Comparison of ENCODE assay signal across 1 cellular context in the genomic region with DNA sequence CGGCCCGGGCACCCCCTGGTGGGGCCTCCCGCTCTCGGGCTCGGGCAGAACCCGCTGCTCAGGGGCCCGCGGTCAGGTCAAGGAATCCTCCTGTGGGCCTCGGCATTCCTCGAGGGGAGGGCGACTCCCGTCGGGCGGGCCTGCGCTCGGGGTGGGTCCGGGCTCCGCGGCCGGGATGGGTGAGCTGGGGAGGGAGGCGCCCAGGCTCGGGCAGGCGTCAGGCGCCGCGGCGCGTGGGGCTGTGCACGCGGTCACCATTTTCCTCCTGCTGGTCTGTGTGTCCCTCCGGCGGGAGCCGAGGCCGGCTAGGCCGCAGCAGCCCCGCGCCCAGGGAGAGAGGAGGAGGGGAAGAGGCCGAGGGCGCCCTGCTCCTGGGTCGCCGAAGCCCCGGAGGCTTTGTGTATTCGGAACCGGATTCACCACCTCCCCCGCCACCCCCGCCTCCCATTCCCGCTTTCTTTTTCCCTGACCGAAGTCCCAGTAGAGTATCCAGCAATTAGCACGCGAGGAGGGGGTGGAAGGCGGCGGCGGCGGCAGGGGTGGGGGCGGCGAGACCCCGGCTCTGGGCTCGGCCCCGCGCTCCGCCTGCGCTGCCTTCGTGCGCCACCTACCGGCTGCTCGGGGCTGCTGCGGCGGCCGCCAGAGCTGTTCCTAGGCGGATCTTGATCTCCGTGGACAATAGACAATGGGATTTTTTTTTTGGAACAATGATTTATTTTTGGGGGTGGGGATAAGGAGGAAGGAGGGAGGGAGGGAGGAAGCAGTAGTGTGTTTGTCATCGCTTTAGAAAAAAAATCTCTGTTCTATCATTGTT.
TF ChIP-seq lines count a peak whose summit lies in the region.

No MANE protein-coding gene starts in this region.

TF ChIP-seq in HCT116, 20 proteins besides CTCF, POLR2A, EP300 and RAD21 (continued from another document):
- TF ChIP-seq, protein P1, sequence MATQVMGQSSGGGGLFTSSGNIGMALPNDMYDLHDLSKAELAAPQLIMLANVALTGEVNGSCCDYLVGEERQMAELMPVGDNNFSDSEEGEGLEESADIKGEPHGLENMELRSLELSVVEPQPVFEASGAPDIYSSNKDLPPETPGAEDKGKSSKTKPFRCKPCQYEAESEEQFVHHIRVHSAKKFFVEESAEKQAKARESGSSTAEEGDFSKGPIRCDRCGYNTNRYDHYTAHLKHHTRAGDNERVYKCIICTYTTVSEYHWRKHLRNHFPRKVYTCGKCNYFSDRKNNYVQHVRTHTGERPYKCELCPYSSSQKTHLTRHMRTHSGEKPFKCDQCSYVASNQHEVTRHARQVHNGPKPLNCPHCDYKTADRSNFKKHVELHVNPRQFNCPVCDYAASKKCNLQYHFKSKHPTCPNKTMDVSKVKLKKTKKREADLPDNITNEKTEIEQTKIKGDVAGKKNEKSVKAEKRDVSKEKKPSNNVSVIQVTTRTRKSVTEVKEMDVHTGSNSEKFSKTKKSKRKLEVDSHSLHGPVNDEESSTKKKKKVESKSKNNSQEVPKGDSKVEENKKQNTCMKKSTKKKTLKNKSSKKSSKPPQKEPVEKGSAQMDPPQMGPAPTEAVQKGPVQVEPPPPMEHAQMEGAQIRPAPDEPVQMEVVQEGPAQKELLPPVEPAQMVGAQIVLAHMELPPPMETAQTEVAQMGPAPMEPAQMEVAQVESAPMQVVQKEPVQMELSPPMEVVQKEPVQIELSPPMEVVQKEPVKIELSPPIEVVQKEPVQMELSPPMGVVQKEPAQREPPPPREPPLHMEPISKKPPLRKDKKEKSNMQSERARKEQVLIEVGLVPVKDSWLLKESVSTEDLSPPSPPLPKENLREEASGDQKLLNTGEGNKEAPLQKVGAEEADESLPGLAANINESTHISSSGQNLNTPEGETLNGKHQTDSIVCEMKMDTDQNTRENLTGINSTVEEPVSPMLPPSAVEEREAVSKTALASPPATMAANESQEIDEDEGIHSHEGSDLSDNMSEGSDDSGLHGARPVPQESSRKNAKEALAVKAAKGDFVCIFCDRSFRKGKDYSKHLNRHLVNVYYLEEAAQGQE (IDR thresholded peaks at IDR 0.05; ENCODE audit: low read depth), result no peak
